Comparison of ENCODE assay signal across 8 cellular contexts in genomic region chr6:17281497-17282481, GRCh38. TPM values are rescaled to one million over a fixed set of nuclear protein-coding genes. Genes with fewer than 3 reads are reported as not detected.
DNase-seq lines count a peak whose midpoint lies in the region; ATAC-seq and TF ChIP-seq lines count a peak whose summit lies in the region.

No MANE protein-coding gene starts in this region.

- H3K4me3 ChIP-seq in MM.1S (ENCODE audit: low read length): peak overlapping the region; percentile 67
- peak overlapping the region; percentile 83 for H3K4me3 ChIP-seq in coronary artery
- H3K4me3 ChIP-seq in testis: peak overlapping the region; percentile 61 to 69

- TF ChIP-seq POLR2A in testis (IDR thresholded peaks at IDR 0.05) (no peak), GM18505 (IDR thresholded peaks at IDR 0.05; ENCODE audit: borderline replicate concordance, extremely low read depth, insufficient read depth, insufficient read length) (no peak)

- H3K9ac ChIP-seq in MM.1S (ENCODE audit: low read length): peak overlapping the region; percentile 8; the same call in 1 of the 2 replicates

- TF ChIP-seq CTCF in MM.1S (IDR thresholded peaks at IDR 0.05; ENCODE audit: low read length) (no peak), coronary artery (IDR thresholded peaks at IDR 0.05) (no peak), testis (IDR thresholded peaks at IDR 0.05) (no peak)

- H4K20me1 ChIP-seq in MM.1S (ENCODE audit: insufficient read depth, low read length): no peaks in the 10 kb centered on the region

- H3K27ac ChIP-seq in MM.1S (ENCODE audit: low read length): no peak overlapping the region
- peak overlapping the region; percentile 68 to 95 for H3K27ac ChIP-seq in coronary artery
- H3K27ac ChIP-seq in testis: peak overlapping the region in 1 of 2 donors; percentile 39

- ATAC-seq in GM18505 (IDR thresholded peaks at IDR 0.05; ENCODE audit: unreplicated experiment) (no peak), HG03460 (IDR thresholded peaks at IDR 0.05; ENCODE audit: unreplicated experiment) (no peak)

- H3K36me3 ChIP-seq in MM.1S (replicated peaks; ENCODE audit: insufficient read depth, low read length) (no peaks in the 10 kb centered on the region), testis (ENCODE audit: low read depth, missing control alignments) (no peaks in the 10 kb centered on the region)

- H3K27me3 ChIP-seq in MM.1S (replicated peaks; ENCODE audit: insufficient read depth, low read length) (no peaks in the 10 kb centered on the region), testis (no peaks in the 10 kb centered on the region)

- H3K79me2 ChIP-seq in MM.1S (ENCODE audit: low read length): no peaks in the 10 kb centered on the region

- H2AFZ ChIP-seq in MM.1S (ENCODE audit: low read length): peak overlapping the region; percentile 88

- H3K4me2 ChIP-seq in MM.1S (ENCODE audit: low read depth, low read length): peak overlapping the region; percentile 93

- H3K9me3 ChIP-seq in MM.1S (replicated peaks; ENCODE audit: insufficient read depth, low read length) (no peaks in the 10 kb centered on the region), testis (no peaks in the 10 kb centered on the region)

- H3F3A ChIP-seq in MM.1S (ENCODE audit: insufficient read depth, low read length): no peaks in the 10 kb centered on the region

- WGBS in testis, 2 donors: 1 to 2% methylated on average over 27 to 62 of the region's 77 CpGs

- H3K4me1 ChIP-seq in MM.1S (ENCODE audit: low read length) (no peaks in the 10 kb centered on the region), testis (peaks cover 4% of the 10 kb centered on the region)

- intact Hi-C loops in testis (cut with DNase I; ENCODE audit: low total_unique reads): no loop called here

- peak; percentile 65 for DNase-seq in EH (ENCODE audit: low read depth)
- DNase-seq in MM.1S: no peak
- DNase-seq in coronary artery (ENCODE audit: low spot score): peak; percentile 76
- DNase-seq in medulla oblongata (ENCODE audit: extremely low spot score): peak; percentile 25
- DNase-seq in testis: no peak
- DNase-seq in SHP77 treated with DMSO at 0.1 percent for 48 hours (lab: John Stamatoyannopoulos, UW): no peak

- H3K9me2 ChIP-seq in MM.1S (replicated peaks; ENCODE audit: insufficient read depth, low read length): no peaks in the 10 kb centered on the region

RNA-seq across cellular contexts. Expression of gene RBM24, which starts 0.6 kb away (rescaled TPM):
- 10 to 100 TPM in 1 of 2 donors, 1 to 10 TPM in 1; 9.1 to 18.6 TPM for total RNA-seq in testis
- polyA plus RNA-seq in testis (ENCODE audit: insufficient read depth, low read depth, low replicate concordance): 8.9 TPM

Comparison
In these comparisons a context has a peak if more than half of its experiments do, and no peak if none do; other contexts are left out.
1. DNase-seq: peak in EH (single experiment), coronary artery (single experiment) and medulla oblongata (single experiment); none in MM.1S (single experiment), testis (single experiment) and SHP77 treated with DMSO at 0.1 percent for 48 hours (single experiment).
2. Peak in every context shown above with its lines, with median percentiles within 50 percentile points of each other: H3K4me3 ChIP-seq.